In genomic region chr15:49830411-49830810, GRCh38 we compare ENCODE assay signal across 17 cellular contexts.
DNase-seq lines count a peak whose midpoint lies in the region; ATAC-seq and TF ChIP-seq lines count a peak whose summit lies in the region.
"Had no signal": no experiment of that assay in that cellular context is flagged by ENCODE, and none has a peak within 500 bp of the region (broad histone marks: within the 10 kb centered on the region; RNA-seq: fewer than 3 reads in every experiment).

No MANE protein-coding gene starts in this region.

- H3K27ac Mint-ChIP-seq in GM23338 = no peak overlapping the region
- peak overlapping the region; percentile 40 for H3K27ac Mint-ChIP-seq in type B pancreatic cell
- H3K27ac Mint-ChIP-seq in activated T-cell treated with anti-CD3 and anti-CD28 coated beads, Interleukin-2, amount 50 U/mL, for 24 hours = no peak overlapping the region
- H3K27ac Mint-ChIP-seq: activated CD4-positive, alpha-beta T cell treated with anti-CD3 and anti-CD28 coated beads, Interleukin-2, amount 10 ng/mL, durations not matched to agents 7 days and 5 days; activated naive CD4-positive, alpha-beta T cell treated with anti-CD3 and anti-CD28 coated beads, Interleukin-2, amount 50 U/mL, for 24 hours; natural killer cell; T-helper 17 cell had no signal

- peak; percentile 29 for DNase-seq in GM23338 (ENCODE audit: low spot score)
- DNase-seq in cardiac fibroblast (ENCODE audit: low read depth in 2 of 2) = peak; percentile 44 to 70
- peak; percentile 48 for DNase-seq in kidney tubule cell (ENCODE audit: low spot score)
- no peak for DNase-seq in type B pancreatic cell (ENCODE audit: extremely low spot score, unreplicated experiment)
- DNase-seq in activated T-cell treated with anti-CD3 and anti-CD28 coated beads, Interleukin-2, amount 50 U/mL, for 24 hours = no peak
- DNase-seq: activated CD4-positive, alpha-beta T cell treated with anti-CD3 and anti-CD28 coated beads, Interleukin-2, amount 10 ng/mL, durations not matched to agents 7 days and 5 days; AML-193; natural killer cell; NCI-H1417; NCI-H446 treated with DMSO at 0.1 percent for 48 hours; NK-92 treated with Interleukin-12 subunit alpha and Interleukin-12 subunit beta, amount 100 ng/mL, for 24 hours; pancreas; T-helper 17 cell had no signal

- TF ChIP-seq CTCF in GM23338 (conservative IDR thresholded peaks at IDR 0.05; ENCODE audit: low read depth in 2 of 2) (no peak), cardiac fibroblast (IDR thresholded peaks at IDR 0.05; ENCODE audit: low read depth, low read length) (no peak), type B pancreatic cell (conservative IDR thresholded peaks at IDR 0.05) (no peak)

- H3F3A ChIP-seq in GM23338 (replicated peaks; ENCODE audit: low read depth) = no peaks in the 10 kb centered on the region

- no peaks in the 10 kb centered on the region for H3K36me3 ChIP-seq in GM23338 (ENCODE audit: insufficient read depth)
- H3K36me3 ChIP-seq: pancreas had no signal

- H3K27ac ChIP-seq in GM23338 (ENCODE audit: low read depth) = no peak overlapping the region
- H3K27ac ChIP-seq: pancreas had no signal

- no peaks in the 10 kb centered on the region for H3K36me3 Mint-ChIP-seq in GM23338 (ENCODE audit: low read depth)
- H3K36me3 Mint-ChIP-seq in type B pancreatic cell = peaks cover 6% of the 10 kb centered on the region
- H3K36me3 Mint-ChIP-seq in activated T-cell treated with anti-CD3 and anti-CD28 coated beads, Interleukin-2, amount 50 U/mL, for 24 hours (ENCODE audit: low read depth) = no peaks in the 10 kb centered on the region
- H3K36me3 Mint-ChIP-seq: activated naive CD4-positive, alpha-beta T cell treated with anti-CD3 and anti-CD28 coated beads, Interleukin-2, amount 50 U/mL, for 24 hours; natural killer cell had no signal

- peaks cover 7% of the 10 kb centered on the region; the same call in 1 of the 2 replicates for H3K9me2 ChIP-seq in GM23338 (ENCODE audit: insufficient read depth)

- H3K4me2 ChIP-seq in GM23338 = no peak overlapping the region

- H3K4me3 Mint-ChIP-seq in GM23338 (no peak overlapping the region), type B pancreatic cell (peak overlapping the region; percentile 5)
- no peak overlapping the region for H3K4me3 Mint-ChIP-seq in activated T-cell treated with anti-CD3 and anti-CD28 coated beads, Interleukin-2, amount 50 U/mL, for 24 hours
- H3K4me3 Mint-ChIP-seq: activated CD4-positive, alpha-beta T cell treated with anti-CD3 and anti-CD28 coated beads, Interleukin-2, amount 10 ng/mL, durations not matched to agents 7 days and 5 days; activated naive CD4-positive, alpha-beta T cell treated with anti-CD3 and anti-CD28 coated beads, Interleukin-2, amount 50 U/mL, for 24 hours; natural killer cell; T-helper 17 cell had no signal

- H3K4me3 ChIP-seq in GM23338 (no peak overlapping the region), cardiac fibroblast (replicated peaks in 1 of 2; ENCODE audit: low read depth in 2 of 2, low read length in 2 of 2) (no peak overlapping the region)
- H3K4me3 ChIP-seq: pancreas had no signal

- H3K4me1 Mint-ChIP-seq in GM23338 (peaks cover 5% of the 10 kb centered on the region; the same call in 2 of the 3 replicates), type B pancreatic cell (ENCODE audit: unreplicated experiment) (peaks cover 32% of the 10 kb centered on the region)
- no peaks in the 10 kb centered on the region for H3K4me1 Mint-ChIP-seq in activated T-cell treated with anti-CD3 and anti-CD28 coated beads, Interleukin-2, amount 50 U/mL, for 24 hours (ENCODE audit: low read depth)
- H3K4me1 Mint-ChIP-seq: activated CD4-positive, alpha-beta T cell treated with anti-CD3 and anti-CD28 coated beads, Interleukin-2, amount 10 ng/mL, durations not matched to agents 7 days and 5 days; activated naive CD4-positive, alpha-beta T cell treated with anti-CD3 and anti-CD28 coated beads, Interleukin-2, amount 50 U/mL, for 24 hours; T-helper 17 cell had no signal

- H3K9me3 Mint-ChIP-seq in GM23338 (no peaks in the 10 kb centered on the region; the same call in 2 of the 3 replicates), type B pancreatic cell (peaks cover 11% of the 10 kb centered on the region)
- no peaks in the 10 kb centered on the region for H3K9me3 Mint-ChIP-seq in activated T-cell treated with anti-CD3 and anti-CD28 coated beads, Interleukin-2, amount 50 U/mL, for 24 hours
- H3K9me3 Mint-ChIP-seq: activated CD4-positive, alpha-beta T cell treated with anti-CD3 and anti-CD28 coated beads, Interleukin-2, amount 10 ng/mL, durations not matched to agents 7 days and 5 days; natural killer cell had no signal

- H3K27me3 Mint-ChIP-seq in GM23338 (ENCODE audit: insufficient read depth, low read depth, poor library complexity) (no peaks in the 10 kb centered on the region), type B pancreatic cell (no peaks in the 10 kb centered on the region)
- H3K27me3 Mint-ChIP-seq in activated T-cell treated with anti-CD3 and anti-CD28 coated beads, Interleukin-2, amount 50 U/mL, for 24 hours = no peaks in the 10 kb centered on the region
- H3K27me3 Mint-ChIP-seq: activated CD4-positive, alpha-beta T cell treated with anti-CD3 and anti-CD28 coated beads, Interleukin-2, amount 10 ng/mL, durations not matched to agents 7 days and 5 days; activated naive CD4-positive, alpha-beta T cell treated with anti-CD3 and anti-CD28 coated beads, Interleukin-2, amount 50 U/mL, for 24 hours; T-helper 17 cell had no signal

- ATAC-seq in GM23338 (no peak), HG02623 (IDR thresholded peaks at IDR 0.05; ENCODE audit: unreplicated experiment) (no peak), GM19328 (IDR thresholded peaks at IDR 0.05; ENCODE audit: unreplicated experiment) (no peak)
- ATAC-seq: natural killer cell, pancreas, sciatic nerve, T-helper 17 cell had no signal

- no peaks in the 10 kb centered on the region for H3K27me3 ChIP-seq in GM23338 (ENCODE audit: insufficient read depth)
- H3K27me3 ChIP-seq: pancreas had no signal

- H3K4me1 ChIP-seq in GM23338 (ENCODE audit: insufficient read depth) = no peaks in the 10 kb centered on the region
- H3K4me1 ChIP-seq: pancreas had no signal

- H2AFZ ChIP-seq in GM23338 = peak overlapping the region; percentile 74; the same call in 1 of the 2 replicates

- no peaks in the 10 kb centered on the region for H3K79me2 ChIP-seq in GM23338 (replicated peaks; ENCODE audit: insufficient read depth)

- no peaks in the 10 kb centered on the region for H4K20me1 ChIP-seq in GM23338 (replicated peaks; ENCODE audit: insufficient read depth)

TF ChIP-seq in GM23338, 12 proteins besides CTCF, POLR2A, EP300 and RAD21:
- TF ChIP-seq NANOG (IDR thresholded peaks at IDR 0.05; ENCODE audit: borderline replicate concordance) = no peak
- no peak for TF ChIP-seq ZNF331 (CRISPR knock-in tag; IDR thresholded peaks at IDR 0.05; ENCODE audit: low read depth)
- TF ChIP-seq JUNB (IDR thresholded peaks at IDR 0.05; ENCODE audit: unreplicated experiment) = no peak
- no peak for TF ChIP-seq ZNF114 (CRISPR knock-in tag; IDR thresholded peaks at IDR 0.05)
- TF ChIP-seq ETS1 (IDR thresholded peaks at IDR 0.05) = no peak
- TF ChIP-seq, protein P1, sequence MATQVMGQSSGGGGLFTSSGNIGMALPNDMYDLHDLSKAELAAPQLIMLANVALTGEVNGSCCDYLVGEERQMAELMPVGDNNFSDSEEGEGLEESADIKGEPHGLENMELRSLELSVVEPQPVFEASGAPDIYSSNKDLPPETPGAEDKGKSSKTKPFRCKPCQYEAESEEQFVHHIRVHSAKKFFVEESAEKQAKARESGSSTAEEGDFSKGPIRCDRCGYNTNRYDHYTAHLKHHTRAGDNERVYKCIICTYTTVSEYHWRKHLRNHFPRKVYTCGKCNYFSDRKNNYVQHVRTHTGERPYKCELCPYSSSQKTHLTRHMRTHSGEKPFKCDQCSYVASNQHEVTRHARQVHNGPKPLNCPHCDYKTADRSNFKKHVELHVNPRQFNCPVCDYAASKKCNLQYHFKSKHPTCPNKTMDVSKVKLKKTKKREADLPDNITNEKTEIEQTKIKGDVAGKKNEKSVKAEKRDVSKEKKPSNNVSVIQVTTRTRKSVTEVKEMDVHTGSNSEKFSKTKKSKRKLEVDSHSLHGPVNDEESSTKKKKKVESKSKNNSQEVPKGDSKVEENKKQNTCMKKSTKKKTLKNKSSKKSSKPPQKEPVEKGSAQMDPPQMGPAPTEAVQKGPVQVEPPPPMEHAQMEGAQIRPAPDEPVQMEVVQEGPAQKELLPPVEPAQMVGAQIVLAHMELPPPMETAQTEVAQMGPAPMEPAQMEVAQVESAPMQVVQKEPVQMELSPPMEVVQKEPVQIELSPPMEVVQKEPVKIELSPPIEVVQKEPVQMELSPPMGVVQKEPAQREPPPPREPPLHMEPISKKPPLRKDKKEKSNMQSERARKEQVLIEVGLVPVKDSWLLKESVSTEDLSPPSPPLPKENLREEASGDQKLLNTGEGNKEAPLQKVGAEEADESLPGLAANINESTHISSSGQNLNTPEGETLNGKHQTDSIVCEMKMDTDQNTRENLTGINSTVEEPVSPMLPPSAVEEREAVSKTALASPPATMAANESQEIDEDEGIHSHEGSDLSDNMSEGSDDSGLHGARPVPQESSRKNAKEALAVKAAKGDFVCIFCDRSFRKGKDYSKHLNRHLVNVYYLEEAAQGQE (IDR thresholded peaks at IDR 0.05; ENCODE audit: unreplicated experiment) = no peak
- TF ChIP-seq STAT1 (IDR thresholded peaks at IDR 0.05; ENCODE audit: unreplicated experiment) = no peak
- no peak for TF ChIP-seq EZH2phosphoT487 (IDR thresholded peaks at IDR 0.05; ENCODE audit: unreplicated experiment)
- TF ChIP-seq POLR2AphosphoS5 (IDR thresholded peaks at IDR 0.05; ENCODE audit: low read depth) = no peak
- no peak for TF ChIP-seq CREB1 (CRISPR knock-in tag; IDR thresholded peaks at IDR 0.05; ENCODE audit: low read depth)

Comparison
In these comparisons a context has a peak if more than half of its experiments do, and no peak if none do; other contexts are left out.
1. DNase-seq: peak in GM23338 (single experiment), cardiac fibroblast (2 of 2) and kidney tubule cell (single experiment); none in type B pancreatic cell (single experiment) and activated T-cell treated with anti-CD3 and anti-CD28 coated beads, Interleukin-2, amount 50 U/mL, for 24 hours (single experiment).